ENCODE assay signal across 5 cellular contexts in genomic region chr3:156390846-156391245, GRCh38.
"Had no signal": no experiment of that assay in that cellular context is flagged by ENCODE, and none has a peak within 500 bp of the region (broad histone marks: within the 10 kb centered on the region; RNA-seq: fewer than 3 reads in every experiment).

No MANE protein-coding gene starts in this region.

- H3K27ac ChIP-seq: GM23248 had no signal

- H3K4me3 Mint-ChIP-seq: H9 had no signal

- H2AFZ ChIP-seq: GM23248 had no signal

- DNase-seq: GM23248, H9, HCEC 1CT, IMR-90 had no signal

- ATAC-seq: K562 had no signal

- H3K9me3 Mint-ChIP-seq: H9 had no signal

- H3K27ac Mint-ChIP-seq: H9 had no signal

- H3K4me3 ChIP-seq: GM23248, K562 had no signal

- H3K9ac ChIP-seq: GM23248 had no signal
